16 cellular contexts compared by ENCODE assay signal in genomic region chr6:2134559-2134958, GRCh38.
A peak's percentile ranks its signal among the peaks of the same experiment; 100 is the strongest.
DNase-seq lines count a peak whose midpoint lies in the region; ATAC-seq, FAIRE-seq and TF ChIP-seq lines count a peak whose summit lies in the region.
"Had no signal": no experiment of that assay in that cellular context is flagged by ENCODE, and none has a peak within 500 bp of the region (broad histone marks: within the 10 kb centered on the region; RNA-seq: fewer than 3 reads in every experiment).

No MANE protein-coding gene starts in this region.

- H3K27me3 Mint-ChIP-seq in activated T-helper 2 cell treated with anti-CD3 and anti-CD28 coated beads, Interferon-gamma antibody, Interleukin-2, Interleukin-4, amounts not matched to agents 10 μg/mL and 5 μg/mL and 100 μg/mL, durations not matched to agents 14 hours and 24 hours and 36 hours (ENCODE audit: low read depth), result peaks cover 13% of the 10 kb centered on the region
- H3K27me3 Mint-ChIP-seq in T-cell, result no peaks in the 10 kb centered on the region

- H3K36me3 Mint-ChIP-seq in activated T-helper 2 cell treated with anti-CD3 and anti-CD28 coated beads, Interferon-gamma antibody, Interleukin-2, Interleukin-4, amounts not matched to agents 10 μg/mL and 5 μg/mL and 100 μg/mL, durations not matched to agents 14 hours and 24 hours and 36 hours (ENCODE audit: low read depth), result no peaks in the 10 kb centered on the region
- H3K36me3 Mint-ChIP-seq in T-cell, result no peaks in the 10 kb centered on the region
- H3K36me3 Mint-ChIP-seq: CD8-positive, alpha-beta memory T cell had no signal

- no peaks in the 10 kb centered on the region for H3K36me3 ChIP-seq in PC-3 (ENCODE audit: low read depth, low read length)

- intact Hi-C loops in PC-3 (cut with micrococcal nuclease), result loop anchor here (2.0 kb wide), 1 partner anchor 26 kb away; no protein-coding TSS in a partner anchor
- intact Hi-C loops in activated T-helper 2 cell treated with anti-CD3 and anti-CD28 coated beads, Interferon-gamma antibody, Interleukin-2, Interleukin-4, amounts not matched to agents 10 μg/mL and 5 μg/mL and 100 μg/mL, durations not matched to agents 14 hours and 24 hours and 36 hours (cut with micrococcal nuclease), result no loop called here

- H3K27ac ChIP-seq in PC-3 (ENCODE audit: low read length), result peak overlapping the region; percentile 32
- H3K27ac ChIP-seq: A549 had no signal

- no peaks in the 10 kb centered on the region for H3K9me3 ChIP-seq in PC-3 (ENCODE audit: low read length)
- H3K9me3 ChIP-seq: A549, Caco-2 had no signal

- H3K4me1 ChIP-seq in PC-3 (ENCODE audit: insufficient read depth, low read length), result peaks cover 42% of the 10 kb centered on the region
- H3K4me1 ChIP-seq: A549, Caco-2 had no signal

- H3K4me1 Mint-ChIP-seq in activated T-helper 2 cell treated with anti-CD3 and anti-CD28 coated beads, Interferon-gamma antibody, Interleukin-2, Interleukin-4, amounts not matched to agents 10 μg/mL and 5 μg/mL and 100 μg/mL, durations not matched to agents 14 hours and 24 hours and 36 hours (ENCODE audit: low read depth), result peaks cover 5% of the 10 kb centered on the region
- H3K4me1 Mint-ChIP-seq in T-cell, result peaks cover 7 to 17% (median 8%) of the 10 kb centered on the region in 3 donors

- POLR2A ChIA-PET in PC-3 (lab: Charles Lee; ENCODE audit: unreplicated experiment) (no interaction called here), T-cell (lab: Charles Lee) (interaction anchor here in 1 of 2 donors (0.5 kb wide), 1 partner anchor 46 kb away, joined by 5 read pairs; no protein-coding TSS in a partner anchor)

- H3K4me2 ChIP-seq in PC-3 (ENCODE audit: low read length), result peak overlapping the region; percentile 27
- H3K4me2 ChIP-seq: A549 had no signal

- no peak overlapping the region for H3K4me3 ChIP-seq in PC-3 (ENCODE audit: low read length)
- H3K4me3 ChIP-seq: A549 had no signal

- H2AFZ ChIP-seq in PC-3 (ENCODE audit: low read length), result no peak overlapping the region

- CTCF ChIA-PET in PC-3 (lab: Charles Lee), result interaction anchor here (0.7 to 0.8 kb wide), 2 partner anchors 30 to 75 kb away, joined by 3 to 5 read pairs; no protein-coding TSS in a partner anchor
- CTCF ChIA-PET in T-cell (lab: Charles Lee), result no interaction called here

- H3F3A ChIP-seq in PC-3 (ENCODE audit: low read length, unreplicated experiment), result no peaks in the 10 kb centered on the region

- ATAC-seq in PC-3 (peak; percentile 64), HG03039 (IDR thresholded peaks at IDR 0.05; ENCODE audit: unreplicated experiment) (no peak), T-cell (replicated peaks in 1 of 4) (no peak)
- ATAC-seq: A549 had no signal

- H3K9ac ChIP-seq in PC-3 (ENCODE audit: low read length), result no peak overlapping the region

- no TSS peak for BruUV-seq in PC-3 (replicated peaks; lab: Mats Ljungman, UMichigan)

- H3K27ac Mint-ChIP-seq in activated T-helper 2 cell treated with anti-CD3 and anti-CD28 coated beads, Interferon-gamma antibody, Interleukin-2, Interleukin-4, amounts not matched to agents 10 μg/mL and 5 μg/mL and 100 μg/mL, durations not matched to agents 14 hours and 24 hours and 36 hours, result no peak overlapping the region
- H3K27ac Mint-ChIP-seq in T-cell, result no peak overlapping the region
- H3K27ac Mint-ChIP-seq: H9 had no signal

- FAIRE-seq in colon (lab: Jason Lieb, UNC) (peak; percentile 18), islet of Langerhans (lab: Jason Lieb, UNC) (peak; percentile 38)
- FAIRE-seq: A549, GM12892, GM19239 had no signal

- peaks cover 7% of the 10 kb centered on the region; the same call in 1 of the 2 replicates for H4K20me1 ChIP-seq in PC-3 (ENCODE audit: low read length)

- peaks cover 69% of the 10 kb centered on the region for H3K79me2 ChIP-seq in PC-3 (ENCODE audit: low read length)

- H3K4me3 Mint-ChIP-seq in activated T-helper 2 cell treated with anti-CD3 and anti-CD28 coated beads, Interferon-gamma antibody, Interleukin-2, Interleukin-4, amounts not matched to agents 10 μg/mL and 5 μg/mL and 100 μg/mL, durations not matched to agents 14 hours and 24 hours and 36 hours (ENCODE audit: low read depth), result no peak overlapping the region
- H3K4me3 Mint-ChIP-seq in T-cell, result no peak overlapping the region
- H3K4me3 Mint-ChIP-seq: CD8-positive, alpha-beta memory T cell; H9 had no signal

- no peaks in the 10 kb centered on the region for H3K9me2 ChIP-seq in PC-3 (replicated peaks; ENCODE audit: low read length)

- H3K9me3 Mint-ChIP-seq in activated T-helper 2 cell treated with anti-CD3 and anti-CD28 coated beads, Interferon-gamma antibody, Interleukin-2, Interleukin-4, amounts not matched to agents 10 μg/mL and 5 μg/mL and 100 μg/mL, durations not matched to agents 14 hours and 24 hours and 36 hours, result no peaks in the 10 kb centered on the region
- H3K9me3 Mint-ChIP-seq in T-cell, result no peaks in the 10 kb centered on the region
- H3K9me3 Mint-ChIP-seq: CD8-positive, alpha-beta memory T cell; H9 had no signal

- DNase-seq in ELR (ENCODE audit: low read depth) (peak; percentile 9), PC-3 (peak; percentile 86), T-cell (no peak)
- DNase-seq in activated T-helper 2 cell treated with anti-CD3 and anti-CD28 coated beads, Interferon-gamma antibody, Interleukin-2, Interleukin-4, amounts not matched to agents 10 μg/mL and 5 μg/mL and 100 μg/mL, durations not matched to agents 14 hours and 24 hours and 36 hours (ENCODE audit: low spot score), result no peak
- DNase-seq in activated CD8-positive, alpha-beta memory T cell treated with anti-CD3 and anti-CD28 coated beads, Interleukin-2, amount 50 U/mL, for 48 hours, result no peak
- DNase-seq: Caco-2; CD8-positive, alpha-beta memory T cell; DMS53; GOT3; H9 had no signal

- TF ChIP-seq CTCF in PC-3 (conservative IDR thresholded peaks at IDR 0.05; ENCODE audit: low read depth, low read length), result no peak

- H3K27me3 ChIP-seq in PC-3 (ENCODE audit: low read length), result no peaks in the 10 kb centered on the region

Comparison
In these comparisons a context has a peak if more than half of its experiments do, and no peak if none do; other contexts are left out.
1. DNase-seq: peak in ELR (single experiment) and PC-3 (single experiment); none in activated T-helper 2 cell treated with anti-CD3 and anti-CD28 coated beads, Interferon-gamma antibody, Interleukin-2, Interleukin-4, amounts not matched to agents 10 μg/mL and 5 μg/mL and 100 μg/mL, durations not matched to agents 14 hours and 24 hours and 36 hours (single experiment), activated CD8-positive, alpha-beta memory T cell treated with anti-CD3 and anti-CD28 coated beads, Interleukin-2, amount 50 U/mL, for 48 hours (single experiment) and T-cell (0 of 34).